ENCODE assay signal across 21 cellular contexts in genomic region chr3:10303785-10304184, GRCh38. TPM values are rescaled to one million over a fixed set of nuclear protein-coding genes. Genes with fewer than 3 reads are reported as not detected.
"Had no signal": no experiment of that assay in that cellular context is flagged by ENCODE, and none has a peak within 500 bp of the region (broad histone marks: within the 10 kb centered on the region; RNA-seq: fewer than 3 reads in every experiment).

No MANE protein-coding gene starts in this region.

- H3K9me3 Mint-ChIP-seq: activated naive CD8-positive, alpha-beta T cell treated with anti-CD3 and anti-CD28 coated beads, Interleukin-2, amount 50 U/mL, for 24 hours; activated T-cell treated with anti-CD3 and anti-CD28 coated beads, Interleukin-2, amount 50 U/mL, for 4 hours; naive thymus-derived CD4-positive, alpha-beta T cell; stimulated activated naive CD8-positive, alpha-beta T cell treated with anti-CD3 and anti-CD28 coated beads, Interleukin-15, Interleukin-2, amounts not matched to agents 100 ng/mL and 50 ng/mL, for 24 hours had no signal

- H3K27me3 Mint-ChIP-seq: activated naive CD8-positive, alpha-beta T cell treated with anti-CD3 and anti-CD28 coated beads, Interleukin-2, amount 50 U/mL, for 24 hours; naive thymus-derived CD4-positive, alpha-beta T cell; stimulated activated naive CD8-positive, alpha-beta T cell treated with anti-CD3 and anti-CD28 coated beads, Interleukin-15, Interleukin-2, amounts not matched to agents 100 ng/mL and 50 ng/mL, for 24 hours had no signal

- H3K4me1 ChIP-seq: prostate gland, right atrium auricular region, transverse colon had no signal

- H3K9me3 ChIP-seq: gastrocnemius medialis, left ventricle myocardium inferior, prostate gland, right atrium auricular region, transverse colon had no signal

- H3K4me3 ChIP-seq: coronary artery, gastrocnemius medialis, left ventricle myocardium inferior, prostate gland, right atrium auricular region, transverse colon had no signal

- H3K27ac Mint-ChIP-seq: activated naive CD8-positive, alpha-beta T cell treated with anti-CD3 and anti-CD28 coated beads, Interleukin-2, amount 50 U/mL, for 24 hours; stimulated activated naive CD8-positive, alpha-beta T cell treated with anti-CD3 and anti-CD28 coated beads, Interleukin-15, Interleukin-2, amounts not matched to agents 100 ng/mL and 50 ng/mL, for 24 hours had no signal

- H3K27me3 ChIP-seq: brain microvascular endothelial cell, gastrocnemius medialis, right atrium auricular region, transverse colon had no signal

- DNase-seq: activated CD4-positive, alpha-beta T cell treated with anti-CD3 and anti-CD28 coated beads, Interleukin-2, amount 50 U/mL, for 48 hours; activated naive CD8-positive, alpha-beta T cell treated with anti-CD3 and anti-CD28 coated beads, Interleukin-2, amount 50 U/mL, for 24 hours; activated T-cell treated with anti-CD3 and anti-CD28 coated beads, Interleukin-2, amount 50 U/mL, for 4 hours; aorta; brain microvascular endothelial cell; gastrocnemius medialis; head of caudate nucleus; left ventricle myocardium inferior; naive thymus-derived CD4-positive, alpha-beta T cell; stimulated activated CD4-positive, alpha-beta T cell treated with anti-CD3 and anti-CD28 coated beads, Interleukin-12 subunit alpha, Interleukin-12 subunit beta, amount 100 ng/mL, for 4 hours; stimulated activated CD4-positive, alpha-beta T cell treated with anti-CD3 and anti-CD28 coated beads, Interleukin-1b, Interleukin-23, amount 100 ng/mL, for 48 hours; T-helper 2 cell; transverse colon had no signal

- H3K27ac ChIP-seq: brain microvascular endothelial cell, coronary artery, gastrocnemius medialis, left ventricle myocardium inferior, prostate gland, right atrium auricular region, transverse colon, VCaP had no signal

- ATAC-seq: activated naive CD8-positive, alpha-beta T cell treated with anti-CD3 and anti-CD28 coated beads, Interleukin-2, amount 50 U/mL, for 24 hours; activated T-cell treated with anti-CD3 and anti-CD28 coated beads, Interleukin-2, amount 50 U/mL, for 4 hours; esophagus mucosa; gastrocnemius medialis; naive thymus-derived CD4-positive, alpha-beta T cell had no signal

- H3K4me3 Mint-ChIP-seq: activated naive CD8-positive, alpha-beta T cell treated with anti-CD3 and anti-CD28 coated beads, Interleukin-2, amount 50 U/mL, for 24 hours; activated T-cell treated with anti-CD3 and anti-CD28 coated beads, Interleukin-2, amount 50 U/mL, for 4 hours; naive thymus-derived CD4-positive, alpha-beta T cell; stimulated activated naive CD8-positive, alpha-beta T cell treated with anti-CD3 and anti-CD28 coated beads, Interleukin-15, Interleukin-2, amounts not matched to agents 100 ng/mL and 50 ng/mL, for 24 hours had no signal

RNA-seq across cellular contexts. Expression of gene GHRL, which starts 11.0 kb away (rescaled TPM):
- total RNA-seq: gastrocnemius medialis, kidney epithelial cell, right atrium auricular region, SK-MEL-5 had no signal
